16 cellular contexts compared by ENCODE assay signal in genomic region chr19:953501-954271, GRCh38. TPM values are rescaled to one million over a fixed set of nuclear protein-coding genes. Genes with fewer than 3 reads are reported as not detected.
DNase-seq lines count a peak whose midpoint lies in the region; ATAC-seq and TF ChIP-seq lines count a peak whose summit lies in the region.
"Had no signal": no experiment of that assay in that cellular context is flagged by ENCODE, and none has a peak within 500 bp of the region (broad histone marks: within the 10 kb centered on the region; RNA-seq: fewer than 3 reads in every experiment).

No MANE protein-coding gene starts in this region.

- CTCF ChIA-PET in OCI-LY7 (lab: Charles Lee; ENCODE audit: unreplicated experiment), result no interaction called here

- intact Hi-C loops in OCI-LY7 (cut with micrococcal nuclease; ENCODE audit: unreplicated experiment), result no loop called here
- intact Hi-C loops in sciatic nerve (cut with DNase I), result no loop called here
- intact Hi-C loops in tibial artery (cut with DNase I; ENCODE audit: low total_unique reads), result no loop called here

- no peaks in the 10 kb centered on the region; the same call in 1 of the 2 replicates for H3K36me3 ChIP-seq in GM06990 (ENCODE audit: control insufficient read depth, insufficient read depth, low read length)
- no peaks in the 10 kb centered on the region for H3K36me3 ChIP-seq in OCI-LY7 (ENCODE audit: insufficient read depth, low read length)
- no peaks in the 10 kb centered on the region for H3K36me3 ChIP-seq in tibial artery
- H3K36me3 ChIP-seq: ovary had no signal

- ATAC-seq in sciatic nerve (peak; percentile 18), HG02678 (IDR thresholded peaks at IDR 0.05; ENCODE audit: unreplicated experiment) (no peak)
- ATAC-seq: foreskin keratinocyte; stimulated activated naive CD8-positive, alpha-beta T cell treated with anti-CD3 and anti-CD28 coated beads, Interleukin-15, Interleukin-2, amounts not matched to agents 100 U/mL and 50 U/mL, for 24 hours had no signal

- TF ChIP-seq CTCF in GM06990 (IDR thresholded peaks at IDR 0.05; ENCODE audit: insufficient read depth, low read length, poor library complexity, severe bottlenecking) (no peak), OCI-LY7 (conservative IDR thresholded peaks at IDR 0.05; ENCODE audit: low read length) (no peak), coronary artery (IDR thresholded peaks at IDR 0.05) (no peak), tibial artery (IDR thresholded peaks at IDR 0.05) (no peak)

- no peak for DNase-seq in GM06990 (ENCODE audit: extremely low read depth, insufficient read length)
- DNase-seq in OCI-LY7 (ENCODE audit: low spot score), result no peak
- DNase-seq in iPS-NIHi7 (ENCODE audit: extremely low spot score), result peak; percentile 50
- DNase-seq in sciatic nerve (ENCODE audit: low spot score), result no peak
- no peak for DNase-seq in coronary artery (ENCODE audit: low spot score)
- no peak for DNase-seq in stimulated activated CD4-positive, alpha-beta T cell treated with anti-CD3 and anti-CD28 coated beads, Interleukin-15, amount 100 ng/mL, for 24 hours
- DNase-seq in tibial artery, result no peak
- DNase-seq: activated CD8-positive, alpha-beta memory T cell treated with anti-CD3 and anti-CD28 coated beads for 24 hours; COR-L47; foreskin keratinocyte; NCI-H2029 treated with DMSO at 0.1 percent for 48 hours; stimulated activated CD4-positive, alpha-beta T cell treated with anti-CD3 and anti-CD28 coated beads, Interleukin-1b, Interleukin-23, amount 100 ng/mL, for 48 hours; stimulated activated naive CD8-positive, alpha-beta T cell treated with anti-CD3 and anti-CD28 coated beads, Interleukin-15, Interleukin-2, amounts not matched to agents 100 U/mL and 50 U/mL, for 24 hours had no signal

- no peaks in the 10 kb centered on the region for H3K27me3 ChIP-seq in GM06990 (replicated peaks; ENCODE audit: control insufficient read depth, insufficient read depth, low read length)
- H3K27me3 ChIP-seq in tibial artery, result peaks cover 0 to 40% of the 10 kb centered on the region in 2 donors
- H3K27me3 ChIP-seq: foreskin keratinocyte, ovary had no signal

- H3K4me1 ChIP-seq in OCI-LY7 (ENCODE audit: insufficient read depth, low read length, poor library complexity, severe bottlenecking) (peaks cover 35% of the 10 kb centered on the region), tibial artery (no peaks in the 10 kb centered on the region)

- POLR2A ChIA-PET in OCI-LY7 (lab: Charles Lee), result no interaction called here

- BruUV-seq in OCI-LY7 (replicated peaks; lab: Mats Ljungman, UMichigan), result no TSS peak

- no peaks in the 10 kb centered on the region for H3K9me2 ChIP-seq in OCI-LY7 (ENCODE audit: insufficient read depth, low read length)

- H3K4me3 ChIP-seq in GM06990 (replicated peaks; ENCODE audit: low read depth, low read length) (peak overlapping the region; percentile 50), OCI-LY7 (ENCODE audit: low read depth, low read length, poor library complexity, severe bottlenecking) (peak overlapping the region; percentile 44), coronary artery (no peak overlapping the region), tibial artery (no peak overlapping the region)
- H3K4me3 ChIP-seq: ovary had no signal

- no peak overlapping the region for H3K27ac ChIP-seq in OCI-LY7 (ENCODE audit: low read depth, low read length, poor library complexity, severe bottlenecking)
- H3K27ac ChIP-seq in coronary artery, result no peak overlapping the region
- no peak overlapping the region for H3K27ac ChIP-seq in tibial artery
- H3K27ac ChIP-seq: foreskin keratinocyte, ovary had no signal

- H3K79me2 ChIP-seq in OCI-LY7 (ENCODE audit: insufficient read depth, low read depth, low read length), result no peaks in the 10 kb centered on the region

- no peaks in the 10 kb centered on the region for H4K20me1 ChIP-seq in OCI-LY7 (ENCODE audit: insufficient read depth, low read length)

- no peak overlapping the region for H2AFZ ChIP-seq in OCI-LY7 (ENCODE audit: low read length)

- H3K9me3 ChIP-seq in OCI-LY7 (ENCODE audit: low read length) (no peaks in the 10 kb centered on the region), tibial artery (no peaks in the 10 kb centered on the region)
- H3K9me3 ChIP-seq: ovary had no signal

- peak overlapping the region; percentile 67 for H3K4me2 ChIP-seq in OCI-LY7 (ENCODE audit: low read length)

RNA-seq across cellular contexts. Expression of gene ARID3A, which starts 27.9 kb away (rescaled TPM):
- 7.9 and 9.9 TPM in 2 replicates for total RNA-seq in OCI-LY7 (2014; rRNA removed; shearing (Covaris generic))
- total RNA-seq in OCI-LY7 (2022) (21.6 and 23.5 TPM in 2 replicates), sciatic nerve (13.6 TPM)

RNA-seq across cellular contexts. Expression of gene WDR18, which starts 30.5 kb away (rescaled TPM):
- total RNA-seq in OCI-LY7 (2014; rRNA removed; shearing (Covaris generic)), result 61.6 and 74.7 TPM in 2 replicates
- total RNA-seq in OCI-LY7 (2022) (38.4 and 51.4 TPM in 2 replicates), sciatic nerve (20.3 TPM)

RNA-seq across cellular contexts. Expression of gene KISS1R, which starts 36.6 kb away (rescaled TPM):
- total RNA-seq in OCI-LY7 (2014; rRNA removed; shearing (Covaris generic)), result not detected in 2 replicates
- total RNA-seq in OCI-LY7 (2022), result not detected in 2 replicates
- not detected for total RNA-seq in sciatic nerve
- total RNA-seq: foreskin keratinocyte, LHCN-M2 had no signal

RNA-seq across cellular contexts. Expression of gene R3HDM4, which starts 40.7 kb away (rescaled TPM):
- total RNA-seq in OCI-LY7 (2014; rRNA removed; shearing (Covaris generic)), result 39.5 and 43.5 TPM in 2 replicates
- 64.9 and 75.2 TPM in 2 replicates for total RNA-seq in OCI-LY7 (2022)
- total RNA-seq in sciatic nerve, result 48.9 TPM

RNA-seq across cellular contexts. Expression of gene GRIN3B, which starts 46.5 kb away (rescaled TPM):
- total RNA-seq in OCI-LY7 (2014; rRNA removed; shearing (Covaris generic)), result 0.05 TPM in 1 of 2 replicates, not detected in the other
- total RNA-seq in OCI-LY7 (2022) (not detected in 2 replicates), sciatic nerve (not detected)

Comparison
In these comparisons a context has a peak if more than half of its experiments do, and no peak if none do; other contexts are left out.
1. H3K4me3 ChIP-seq: peak in GM06990 (single experiment) and OCI-LY7 (single experiment); none in coronary artery (single experiment) and tibial artery (0 of 2).